Comparison of ENCODE assay signal across 10 cellular contexts in genomic region chr22:44309137-44309536, GRCh38. TPM values are rescaled to one million over a fixed set of nuclear protein-coding genes. Genes with fewer than 3 reads are reported as not detected.
DNase-seq lines count a peak whose midpoint lies in the region; TF ChIP-seq lines count a peak whose summit lies in the region.
"Had no signal": no experiment of that assay in that cellular context is flagged by ENCODE, and none has a peak within 500 bp of the region (broad histone marks: within the 10 kb centered on the region; RNA-seq: fewer than 3 reads in every experiment).

No MANE protein-coding gene starts in this region.

- H3K36me3 Mint-ChIP-seq in brain (no peaks in the 10 kb centered on the region), type B pancreatic cell (no peaks in the 10 kb centered on the region)

- H3K27ac Mint-ChIP-seq in brain (peak overlapping the region in 3 of 5 experiments; percentile 64 to 78 (median 71)), type B pancreatic cell (no peak overlapping the region)

- DNase-seq in AG04449 (ENCODE audit: low read depth, low spot score) (peak; percentile 79), HS-5 (ENCODE audit: low read depth) (peak; percentile 82), lung microvascular endothelial cell (ENCODE audit: low read depth in 2 of 2) (peak; percentile 42 to 93), DMS79 (lab: John Stamatoyannopoulos, UW) (no peak), UCSD-AML1 (lab: John Stamatoyannopoulos, UW; ENCODE audit: unreplicated experiment) (no peak), type B pancreatic cell (ENCODE audit: extremely low spot score, unreplicated experiment) (no peak), NCI-H146 (lab: John Stamatoyannopoulos, UW) (no peak)
- DNase-seq: GDM1 had no signal

- H3K9me3 Mint-ChIP-seq in brain (peaks cover 0 to 3% (median 0%) of the 10 kb centered on the region in 5 experiments), type B pancreatic cell (no peaks in the 10 kb centered on the region)

- H3K4me3 ChIP-seq in AG04449 (ENCODE audit: low read depth, low read length), result no peak overlapping the region

- H3K4me3 Mint-ChIP-seq in brain (peak overlapping the region in 1 of 5 experiments; percentile 17), type B pancreatic cell (no peak overlapping the region)

- CTCF ChIA-PET in AG04449 (lab: Yijun Ruan, JAX), result interaction anchor here (1.4 kb wide), 1 partner anchor 315 kb away, joined by 4 read pairs; no protein-coding TSS in a partner anchor

- H3K4me1 Mint-ChIP-seq in brain (peaks cover 20% of the 10 kb centered on the region), type B pancreatic cell (ENCODE audit: unreplicated experiment) (peaks cover 4% of the 10 kb centered on the region)

- H3K27me3 Mint-ChIP-seq in brain, result peaks cover 17% of the 10 kb centered on the region
- H3K27me3 Mint-ChIP-seq in type B pancreatic cell, result no peaks in the 10 kb centered on the region

- POLR2A ChIA-PET in AG04449 (lab: Yijun Ruan, JAX), result interaction anchor here (0.6 kb wide), 1 partner anchor 329 kb away, joined by 3 read pairs; no protein-coding TSS in a partner anchor

- TF ChIP-seq CTCF in AG04449 (IDR thresholded peaks at IDR 0.05; ENCODE audit: insufficient read depth, low read length, missing control alignments) (no peak), brain (conservative IDR thresholded peaks at IDR 0.05) (no peak), type B pancreatic cell (conservative IDR thresholded peaks at IDR 0.05) (no peak)

RNA-seq across cellular contexts. Expression of gene SHISAL1, which starts 3.6 kb away (rescaled TPM):
- 22.9 TPM for polyA plus RNA-seq in brain (ENCODE audit: insufficient read depth, low read depth, low replicate concordance)
- total RNA-seq in lung microvascular endothelial cell (under 0.01 TPM in 2 replicates), type B pancreatic cell (ENCODE audit: low replicate concordance) (2.3 and 2.8 TPM in 2 replicates)
- total RNA-seq: T-helper 1 cell treated with Interleukin-12 subunit alpha and Interleukin-12 subunit beta and Interleukin-4 antibody, amounts not matched to agents 30 ng/mL and 1 ng/mL, for 36 hours had no signal

Comparison
In these comparisons a context has a peak if more than half of its experiments do, and no peak if none do; other contexts are left out.
1. DNase-seq: peak in AG04449 (single experiment), HS-5 (single experiment) and lung microvascular endothelial cell (2 of 2); none in DMS79 (single experiment), UCSD-AML1 (single experiment), type B pancreatic cell (single experiment) and NCI-H146 (single experiment).